1 cellular context compared by ENCODE assay signal in genomic region chr5:96911139-96911538, GRCh38.
TF ChIP-seq lines count a peak whose summit lies in the region.

No MANE protein-coding gene starts in this region.

TF ChIP-seq in HepG2, 621 proteins besides CTCF, POLR2A, EP300 and RAD21:
- TF ChIP-seq HIC2 (CRISPR knock-in tag; IDR thresholded peaks at IDR 0.05; ENCODE audit: low read depth) (no peak), ZNF660 (CRISPR knock-in tag; IDR thresholded peaks at IDR 0.05; ENCODE audit: borderline replicate concordance, low read depth) (no peak), FOXA3 (CRISPR knock-in tag; IDR thresholded peaks at IDR 0.05) (peak; percentile 43; the same call in 1 of the 2 replicates), ONECUT2 (CRISPR knock-in tag; IDR thresholded peaks at IDR 0.05) (peak; percentile 62; the same call in 1 of the 2 replicates), ZBTB7A (CRISPR knock-in tag; IDR thresholded peaks at IDR 0.05) (no peak), MXD1 (CRISPR knock-in tag; IDR thresholded peaks at IDR 0.05) (no peak), RXRB (CRISPR knock-in tag; IDR thresholded peaks at IDR 0.05; ENCODE audit: borderline replicate concordance) (no peak), ATF5 (CRISPR knock-in tag; IDR thresholded peaks at IDR 0.05; ENCODE audit: low read depth) (no peak), ZFP36L2 (CRISPR knock-in tag; IDR thresholded peaks at IDR 0.05) (no peak), FOXP1 (IDR thresholded peaks at IDR 0.05) (no peak), FOXP1 (CRISPR knock-in tag; IDR thresholded peaks at IDR 0.05) (peak; percentile 20; the same call in 1 of the 2 replicates), KAT2B (IDR thresholded peaks at IDR 0.05; ENCODE audit: borderline replicate concordance, low read depth, low read length) (peak; percentile 81), GATAD2A (CRISPR knock-in tag; IDR thresholded peaks at IDR 0.05) (peak; percentile 57), ZNF33A (CRISPR knock-in tag; IDR thresholded peaks at IDR 0.05; ENCODE audit: borderline replicate concordance) (no peak), KMT2B (CRISPR knock-in tag; IDR thresholded peaks at IDR 0.05) (no peak), SMARCC2 (IDR thresholded peaks at IDR 0.05) (no peak), ZNF75D (CRISPR knock-in tag; IDR thresholded peaks at IDR 0.05; ENCODE audit: borderline replicate concordance) (no peak)
